ENCODE assay signal across 22 cellular contexts in genomic region chr7:46285856-46286255, GRCh38.
DNase-seq lines count a peak whose midpoint lies in the region; FAIRE-seq and TF ChIP-seq lines count a peak whose summit lies in the region.
"Had no signal": no experiment of that assay in that cellular context is flagged by ENCODE, and none has a peak within 500 bp of the region (broad histone marks: within the 10 kb centered on the region; RNA-seq: fewer than 3 reads in every experiment).

No MANE protein-coding gene starts in this region.

- H4K8ac ChIP-seq in H1 (ENCODE audit: extremely low read depth, insufficient read depth, low read length) = no peak overlapping the region

- peak; percentile 28 for DNase-seq in amniotic epithelial cell (ENCODE audit: low read depth)
- no peak for DNase-seq in H1 (ENCODE audit: low read depth in 1 of 2, low spot score in 2 of 2)
- no peak for DNase-seq in keratinocyte (ENCODE audit: low read depth, low spot score)
- no peak for DNase-seq in urothelium cell line (ENCODE audit: low spot score)
- DNase-seq in islet precursor cell = no peak
- DNase-seq in activated effector memory CD4-positive, alpha-beta T cell treated with anti-CD3 and anti-CD28 coated beads, Interleukin-2, amount 50 U/mL, for 16 hours = no peak
- no peak for DNase-seq in DMS53 (lab: John Stamatoyannopoulos, UW)
- DNase-seq: CD4-positive, alpha-beta T cell; COR-L47; DMS 273 treated with DMSO at 0.1 percent for 48 hours; Karpas-422; NCI-H1417; NCI-H1694 treated with DMSO at 0.1 percent for 48 hours; NCI-H2081 treated with DMSO at 0.1 percent for 48 hours; NCI-H446; NCI-H526; OCI-M1 had no signal

- no peaks in the 10 kb centered on the region for H3K23me2 ChIP-seq in H1 (ENCODE audit: low read depth, low read length)

- CTCF ChIA-PET in H1 (lab: Charles Lee; ENCODE audit: partially characterized antibody) = interaction anchor here (0.6 to 1.5 kb wide), 5 partner anchors 20 to 363 kb away, joined by 3 to 5 read pairs (median 3); no protein-coding TSS in a partner anchor

- no peak for TF ChIP-seq POLR2A in H1 (IDR thresholded peaks at IDR 0.05; ENCODE audit: control extremely low read depth in 1 of 2, low read depth in 2 of 2, low read length in 2 of 2)

- no peak overlapping the region for H2BK120ac ChIP-seq in H1 (replicated peaks; ENCODE audit: low read depth, low read length)

- H3K23ac ChIP-seq in H1 (ENCODE audit: insufficient read length) = no peak overlapping the region

- H2BK5ac ChIP-seq in H1 (ENCODE audit: low read depth, low read length) = no peak overlapping the region

- no peak overlapping the region for H2AK5ac ChIP-seq in H1 (ENCODE audit: low read depth, low read length)

- no peak overlapping the region for H3K18ac ChIP-seq in H1 (ENCODE audit: extremely low read depth, low read length)

- FAIRE-seq in H1 (lab: Jason Lieb, UNC) (no peak), keratinocyte (lab: Jason Lieb, UNC) (peak; percentile 52), urothelium cell line (lab: Jason Lieb, UNC) (peak; percentile 50)
- FAIRE-seq: GM12892, GM18507, GM19239, H54 had no signal

- TF ChIP-seq RAD21 in H1 (IDR thresholded peaks at IDR 0.05 in 1 of 2, conservative IDR thresholded peaks at IDR 0.05 in 1 of 2; ENCODE audit: low read depth in 2 of 2, low read length in 2 of 2) = no peak

- H2BK15ac ChIP-seq in H1 (ENCODE audit: low read length) = no peak overlapping the region

- POLR2A ChIA-PET in H1 (lab: Charles Lee; ENCODE audit: partially characterized antibody) = no interaction called here

- H3K14ac ChIP-seq in H1 (ENCODE audit: insufficient read length) = no peak overlapping the region

- no peak overlapping the region for H3K56ac ChIP-seq in H1 (replicated peaks; ENCODE audit: insufficient read length, low read depth, low read length)

- H2AFZ ChIP-seq in H1 (ENCODE audit: low read length) (peak overlapping the region; percentile 13; the same call in 1 of the 2 replicates), keratinocyte (ENCODE audit: control insufficient read depth, low read length) (no peak overlapping the region)

- H3K9ac ChIP-seq in H1 (replicated peaks in 1 of 4; ENCODE audit: extremely low read depth in 1 of 4, low read depth in 3 of 4, low read length in 3 of 4) = no peak overlapping the region
- no peak overlapping the region for H3K9ac ChIP-seq in keratinocyte (ENCODE audit: control insufficient read depth, extremely low read depth, insufficient read depth, low read length)

- H3K9me1 ChIP-seq in keratinocyte (ENCODE audit: control insufficient read depth, extremely low read depth, insufficient read depth, low read length) = no peaks in the 10 kb centered on the region

- no peak for TF ChIP-seq CTCF in H1 (IDR thresholded peaks at IDR 0.05; ENCODE audit: control extremely low read depth in 1 of 3, insufficient read depth in 1 of 3, low read depth in 1 of 3, low read length in 3 of 3)
- TF ChIP-seq CTCF in keratinocyte (optimal IDR thresholded peaks at IDR 0.05 in 1 of 3, IDR thresholded peaks at IDR 0.05 in 1 of 3, conservative IDR thresholded peaks at IDR 0.05 in 1 of 3; ENCODE audit: extremely low read depth in 1 of 3, insufficient read depth in 2 of 3, low read length in 3 of 3) = no peak

- H4K5ac ChIP-seq in H1 (ENCODE audit: insufficient read length, low read depth, low read length) = no peak overlapping the region

- no peaks in the 10 kb centered on the region for H3K79me2 ChIP-seq in H1 (ENCODE audit: control insufficient read depth in 1 of 2, insufficient read depth in 2 of 2, low read length in 2 of 2)
- H3K79me2 ChIP-seq in keratinocyte (ENCODE audit: control insufficient read depth, insufficient read depth, low read length) = no peaks in the 10 kb centered on the region

- H3K4me3 ChIP-seq in H1 (ENCODE audit: extremely low read depth in 1 of 4, insufficient read depth in 2 of 4, low read depth in 3 of 4, low read length in 4 of 4) (no peak overlapping the region), keratinocyte (ENCODE audit: control insufficient read depth in 2 of 3, extremely low read depth in 1 of 3, insufficient read depth in 2 of 3, low read depth in 1 of 3, low read length in 3 of 3) (no peak overlapping the region)
- H3K4me3 ChIP-seq: SJSA1 had no signal

- 0% methylated on average over 1 of the region's 1 CpG; no CpG with 5 or more reads in 1 of the 2 experiments for WGBS in H1 (ENCODE audit: extremely low coverage in 1 of 2, insufficient coverage in 1 of 2, insufficient read length in 1 of 2, insufficient replicate concordance in 2 of 2, low coverage in 1 of 2, low lambda C conversion rate in 2 of 2, missing lambda C conversion rate in 1 of 2), 2 experiments

- dilution Hi-C loops in keratinocyte (cut with MboI; ENCODE audit: extremely low pct_ligation_motif_present, low sequenced_read_pairs) = no loop called here

- H3K4me2 ChIP-seq in H1 (ENCODE audit: insufficient read depth in 1 of 2, low read depth in 2 of 2, low read length in 2 of 2) = no peak overlapping the region
- H3K4me2 ChIP-seq in keratinocyte (ENCODE audit: control insufficient read depth, extremely low read depth, insufficient read depth, low read depth, low read length) = no peak overlapping the region

- H4K20me1 ChIP-seq in H1 (replicated peaks in 1 of 2; ENCODE audit: control insufficient read depth in 1 of 2, insufficient read depth in 2 of 2, low read length in 2 of 2) = no peaks in the 10 kb centered on the region
- H4K20me1 ChIP-seq in keratinocyte (ENCODE audit: control insufficient read depth, extremely low read depth, insufficient read depth, low read length) = no peaks in the 10 kb centered on the region

- no peaks in the 10 kb centered on the region for H3K9me3 ChIP-seq in H1 (ENCODE audit: insufficient read depth in 2 of 2, low read depth in 1 of 2, low read length in 1 of 2)
- no peaks in the 10 kb centered on the region for H3K9me3 ChIP-seq in keratinocyte (ENCODE audit: control insufficient read depth, low read depth, low read length)
- H3K9me3 ChIP-seq: SJSA1 had no signal

- H3K79me1 ChIP-seq in H1 (ENCODE audit: low read depth, low read length) = no peaks in the 10 kb centered on the region

- no peak overlapping the region for H3K4ac ChIP-seq in H1 (replicated peaks; ENCODE audit: insufficient read length, low read depth, low read length)

- H3K36me3 ChIP-seq in H1 (ENCODE audit: control insufficient read depth in 2 of 4, insufficient read depth in 4 of 4, low read length in 3 of 4) (no peaks in the 10 kb centered on the region), keratinocyte (ENCODE audit: control insufficient read depth in 2 of 2, extremely low read depth in 1 of 2, insufficient read depth in 2 of 2, low read length in 2 of 2) (no peaks in the 10 kb centered on the region)
- H3K36me3 ChIP-seq: SJSA1 had no signal

- no peak overlapping the region for H3K27ac ChIP-seq in H1 (ENCODE audit: low read depth, low read length)
- peak overlapping the region; percentile 10 for H3K27ac ChIP-seq in keratinocyte (ENCODE audit: control insufficient read depth, insufficient read depth, low read length)
- H3K27ac ChIP-seq: SJSA1 had no signal

- H3K27me3 ChIP-seq in H1 (replicated peaks in 1 of 4; ENCODE audit: control insufficient read depth in 3 of 4, extremely low read depth in 1 of 4, insufficient read depth in 3 of 4, low read length in 3 of 4) (no peaks in the 10 kb centered on the region), keratinocyte (ENCODE audit: control insufficient read depth, extremely low read depth, insufficient read depth, low read length) (no peaks in the 10 kb centered on the region)
- H3K27me3 ChIP-seq: SJSA1 had no signal

- TF ChIP-seq EP300 in H1 (IDR thresholded peaks at IDR 0.05; ENCODE audit: borderline replicate concordance in 1 of 2, low read depth in 2 of 2, low read length in 2 of 2) = no peak

- peaks cover 2 to 5% (median 4%) of the 10 kb centered on the region in 4 experiments; a peak in 3 of 7 replicates for H3K4me1 ChIP-seq in H1 (replicated peaks in 1 of 4; ENCODE audit: control insufficient read depth in 3 of 4, insufficient read depth in 4 of 4, low read length in 3 of 4)
- peaks cover 5% of the 10 kb centered on the region for H3K4me1 ChIP-seq in keratinocyte (ENCODE audit: control insufficient read depth, extremely low read depth, insufficient read depth, low read length)

- H2BK20ac ChIP-seq in H1 (ENCODE audit: low read length) = no peak overlapping the region

- H4K91ac ChIP-seq in H1 (replicated peaks; ENCODE audit: insufficient read length, low read length) = no peak overlapping the region

- H2BK12ac ChIP-seq in H1 (ENCODE audit: low read depth, low read length) = no peak overlapping the region

TF ChIP-seq in H1, 55 proteins besides CTCF, POLR2A, EP300 and RAD21:
- no peak for TF ChIP-seq CTBP2 (IDR thresholded peaks at IDR 0.05; ENCODE audit: borderline replicate concordance, insufficient read depth, insufficient read length, low read length)
- TF ChIP-seq E2F6 (IDR thresholded peaks at IDR 0.05) = no peak
